In the genomic region with DNA sequence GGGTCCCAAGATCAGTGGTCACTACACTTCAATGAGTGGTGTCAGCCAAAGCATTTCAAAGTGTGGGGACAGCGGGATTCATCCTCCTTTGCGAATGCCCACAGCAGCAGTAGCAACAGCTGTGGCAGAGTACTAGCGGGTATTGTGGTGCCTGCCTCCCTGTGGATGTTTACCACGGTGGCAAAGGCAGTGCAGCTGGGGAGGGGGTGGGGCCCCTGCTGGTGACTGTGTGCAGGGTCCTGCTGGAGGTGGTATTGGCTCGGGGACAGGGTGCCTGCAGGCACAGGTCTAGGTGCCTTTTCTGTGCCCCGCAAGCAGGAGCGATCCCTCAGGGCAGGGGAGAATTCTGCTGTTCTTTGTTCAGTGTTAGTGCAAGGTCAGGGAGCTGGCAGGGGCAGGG, we compare ENCODE assay signal across 17 cellular contexts.
A peak's percentile ranks its signal among the peaks of the same experiment; 100 is the strongest.
DNase-seq lines count a peak whose midpoint lies in the region; ATAC-seq and TF ChIP-seq lines count a peak whose summit lies in the region.
"Had no signal": no experiment of that assay in that cellular context is flagged by ENCODE, and none has a peak within 500 bp of the region (broad histone marks: within the 10 kb centered on the region; RNA-seq: fewer than 3 reads in every experiment).

No MANE protein-coding gene starts in this region.

- H3K4me3 Mint-ChIP-seq in GM23338: no peak overlapping the region
- H3K4me3 Mint-ChIP-seq in WTC11: no peak overlapping the region
- H3K4me3 Mint-ChIP-seq in neural crest cell: no peak overlapping the region
- H3K4me3 Mint-ChIP-seq: CD4-positive, alpha-beta T cell; IgD-negative memory B cell had no signal

- ATAC-seq in GM23338: peak; percentile 53; the same call in 2 of the 3 replicates
- ATAC-seq in WTC11: peak; percentile 59
- ATAC-seq in stimulated activated naive CD8-positive, alpha-beta T cell treated with anti-CD3 and anti-CD28 coated beads, Interleukin-15, Interleukin-2, amounts not matched to agents 100 U/mL and 50 U/mL, for 24 hours: no peak
- no peak for ATAC-seq in HG02642 (IDR thresholded peaks at IDR 0.05; ENCODE audit: poor library complexity, unreplicated experiment)
- no peak for ATAC-seq in HG02678 (IDR thresholded peaks at IDR 0.05; ENCODE audit: unreplicated experiment)

- no peaks in the 10 kb centered on the region for H3K9me3 Mint-ChIP-seq in GM23338
- H3K9me3 Mint-ChIP-seq in WTC11: no peaks in the 10 kb centered on the region
- peaks cover 8% of the 10 kb centered on the region for H3K9me3 Mint-ChIP-seq in neural crest cell
- H3K9me3 Mint-ChIP-seq: CD4-positive, alpha-beta T cell had no signal

- 0 out of 2 replicates have a peak, but pooled peaks cover 5% of the 10 kb centered on the region for H3K9me2 ChIP-seq in GM23338 (ENCODE audit: insufficient read depth)

- no peaks in the 10 kb centered on the region for H3K4me1 ChIP-seq in GM23338 (ENCODE audit: insufficient read depth)
- H3K4me1 ChIP-seq in spleen: no peaks in the 10 kb centered on the region
- no peaks in the 10 kb centered on the region for H3K4me1 ChIP-seq in suprapubic skin
- H3K4me1 ChIP-seq: Caco-2 had no signal

- DNase-seq in GM23338 (ENCODE audit: low spot score) (peak; percentile 5), WTC11 (ENCODE audit: low spot score) (no peak), neural crest cell (ENCODE audit: low read depth, low spot score) (no peak), spleen (peak; percentile 45), suprapubic skin (ENCODE audit: low spot score in 2 of 2) (no peak)
- no peak for DNase-seq in stimulated activated naive CD8-positive, alpha-beta T cell treated with anti-CD3 and anti-CD28 coated beads, Interleukin-15, Interleukin-2, amounts not matched to agents 100 U/mL and 50 U/mL, for 24 hours
- DNase-seq: ACHN; Caco-2; CD4-positive, alpha-beta T cell; GDM1; GM23248; H7; KBM-7 had no signal

- H3K27me3 Mint-ChIP-seq in GM23338 (ENCODE audit: insufficient read depth, low read depth, poor library complexity) (peaks cover 3% of the 10 kb centered on the region), WTC11 (ENCODE audit: low read depth) (no peaks in the 10 kb centered on the region), neural crest cell (ENCODE audit: low read depth) (no peaks in the 10 kb centered on the region)
- H3K27me3 Mint-ChIP-seq: CD4-positive, alpha-beta T cell; IgD-negative memory B cell had no signal

- H3K27ac Mint-ChIP-seq in GM23338 (peak overlapping the region; percentile 86; the same call in 1 of the 2 replicates), WTC11 (no peak overlapping the region), neural crest cell (ENCODE audit: unreplicated experiment) (peak overlapping the region; percentile 8)
- H3K27ac Mint-ChIP-seq: CD4-positive, alpha-beta T cell; IgD-negative memory B cell had no signal

- CTCF ChIA-PET in WTC11 (lab: Charles Lee): no interaction called here

- H3K27ac ChIP-seq in GM23338 (ENCODE audit: low read depth): no peak overlapping the region
- H3K27ac ChIP-seq in spleen: no peak overlapping the region
- no peak overlapping the region for H3K27ac ChIP-seq in suprapubic skin
- H3K27ac ChIP-seq: C4-2B, GM23248 had no signal

- H3K36me3 ChIP-seq in GM23338 (ENCODE audit: insufficient read depth): no peaks in the 10 kb centered on the region
- H3K36me3 ChIP-seq in spleen: no peaks in the 10 kb centered on the region
- H3K36me3 ChIP-seq in suprapubic skin: no peaks in the 10 kb centered on the region

- WGBS in spleen, 5 donors: 85 to 94% (median 89%) methylated on average over 7 of the region's 7 CpGs
- 100% methylated on average over 1 of the region's 7 CpGs for WGBS in suprapubic skin

- intact Hi-C loops in spleen (cut with DNase I; ENCODE audit: low total_unique reads): no loop called here

- H3F3A ChIP-seq in GM23338 (replicated peaks; ENCODE audit: low read depth): no peaks in the 10 kb centered on the region

- H4K20me1 ChIP-seq in GM23338 (replicated peaks; ENCODE audit: insufficient read depth): no peaks in the 10 kb centered on the region

- TF ChIP-seq CTCF in GM23338 (conservative IDR thresholded peaks at IDR 0.05; ENCODE audit: low read depth in 2 of 2) (no peak), WTC11 (IDR thresholded peaks at IDR 0.05) (no peak), neural crest cell (conservative IDR thresholded peaks at IDR 0.05) (no peak), spleen (IDR thresholded peaks at IDR 0.05 in 8 of 11, conservative IDR thresholded peaks at IDR 0.05 in 3 of 11) (no peak), suprapubic skin (IDR thresholded peaks at IDR 0.05) (no peak)

- no peaks in the 10 kb centered on the region for H3K79me2 ChIP-seq in GM23338 (replicated peaks; ENCODE audit: insufficient read depth)

- H3K4me2 ChIP-seq in GM23338: no peak overlapping the region

- H3K36me3 Mint-ChIP-seq in GM23338 (ENCODE audit: low read depth) (no peaks in the 10 kb centered on the region; the same call in 1 of the 3 replicates), WTC11 (no peaks in the 10 kb centered on the region), neural crest cell (ENCODE audit: low read depth) (no peaks in the 10 kb centered on the region)
- H3K36me3 Mint-ChIP-seq: IgD-negative memory B cell had no signal

- H3K9me3 ChIP-seq in spleen: no peaks in the 10 kb centered on the region
- no peaks in the 10 kb centered on the region for H3K9me3 ChIP-seq in suprapubic skin
- H3K9me3 ChIP-seq: Caco-2 had no signal

- H2AFZ ChIP-seq in GM23338: no peak overlapping the region; the same call in 1 of the 2 replicates
- H2AFZ ChIP-seq: GM23248 had no signal

- TF ChIP-seq POLR2A in spleen (IDR thresholded peaks at IDR 0.05): no peak
- TF ChIP-seq POLR2A in suprapubic skin (IDR thresholded peaks at IDR 0.05): no peak

- POLR2A ChIA-PET in WTC11 (lab: Charles Lee): no interaction called here

- TF ChIP-seq EP300 in suprapubic skin (IDR thresholded peaks at IDR 0.05): no peak

- H3K27me3 ChIP-seq in GM23338 (ENCODE audit: insufficient read depth) (no peaks in the 10 kb centered on the region), spleen (replicated peaks in 1 of 7) (no peaks in the 10 kb centered on the region), suprapubic skin (no peaks in the 10 kb centered on the region)

- no peak overlapping the region for H3K4me3 ChIP-seq in GM23338
- H3K4me3 ChIP-seq in spleen: no peak overlapping the region
- no peak overlapping the region for H3K4me3 ChIP-seq in suprapubic skin
- H3K4me3 ChIP-seq: GM23248 had no signal

- peaks cover 3% of the 10 kb centered on the region; the same call in 2 of the 3 replicates for H3K4me1 Mint-ChIP-seq in GM23338
- peaks cover 4% of the 10 kb centered on the region for H3K4me1 Mint-ChIP-seq in WTC11
- no peaks in the 10 kb centered on the region for H3K4me1 Mint-ChIP-seq in neural crest cell
- H3K4me1 Mint-ChIP-seq: IgD-negative memory B cell had no signal

TF ChIP-seq in GM23338, 12 proteins besides CTCF, POLR2A, EP300 and RAD21 (continues in another document):
- TF ChIP-seq ZNF114 (CRISPR knock-in tag; IDR thresholded peaks at IDR 0.05) (no peak), POLR2AphosphoS5 (IDR thresholded peaks at IDR 0.05; ENCODE audit: low read depth) (no peak)
- TF ChIP-seq, protein P1, sequence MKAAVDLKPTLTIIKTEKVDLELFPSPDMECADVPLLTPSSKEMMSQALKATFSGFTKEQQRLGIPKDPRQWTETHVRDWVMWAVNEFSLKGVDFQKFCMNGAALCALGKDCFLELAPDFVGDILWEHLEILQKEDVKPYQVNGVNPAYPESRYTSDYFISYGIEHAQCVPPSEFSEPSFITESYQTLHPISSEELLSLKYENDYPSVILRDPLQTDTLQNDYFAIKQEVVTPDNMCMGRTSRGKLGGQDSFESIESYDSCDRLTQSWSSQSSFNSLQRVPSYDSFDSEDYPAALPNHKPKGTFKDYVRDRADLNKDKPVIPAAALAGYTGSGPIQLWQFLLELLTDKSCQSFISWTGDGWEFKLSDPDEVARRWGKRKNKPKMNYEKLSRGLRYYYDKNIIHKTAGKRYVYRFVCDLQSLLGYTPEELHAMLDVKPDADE (IDR thresholded peaks at IDR 0.05): no peak

TF ChIP-seq in WTC11, 78 proteins besides CTCF, POLR2A, EP300 and RAD21 (continues in another document):
- TF ChIP-seq JAZF1 (CRISPR knock-in tag; IDR thresholded peaks at IDR 0.05): no peak
- TF ChIP-seq, protein P2, sequence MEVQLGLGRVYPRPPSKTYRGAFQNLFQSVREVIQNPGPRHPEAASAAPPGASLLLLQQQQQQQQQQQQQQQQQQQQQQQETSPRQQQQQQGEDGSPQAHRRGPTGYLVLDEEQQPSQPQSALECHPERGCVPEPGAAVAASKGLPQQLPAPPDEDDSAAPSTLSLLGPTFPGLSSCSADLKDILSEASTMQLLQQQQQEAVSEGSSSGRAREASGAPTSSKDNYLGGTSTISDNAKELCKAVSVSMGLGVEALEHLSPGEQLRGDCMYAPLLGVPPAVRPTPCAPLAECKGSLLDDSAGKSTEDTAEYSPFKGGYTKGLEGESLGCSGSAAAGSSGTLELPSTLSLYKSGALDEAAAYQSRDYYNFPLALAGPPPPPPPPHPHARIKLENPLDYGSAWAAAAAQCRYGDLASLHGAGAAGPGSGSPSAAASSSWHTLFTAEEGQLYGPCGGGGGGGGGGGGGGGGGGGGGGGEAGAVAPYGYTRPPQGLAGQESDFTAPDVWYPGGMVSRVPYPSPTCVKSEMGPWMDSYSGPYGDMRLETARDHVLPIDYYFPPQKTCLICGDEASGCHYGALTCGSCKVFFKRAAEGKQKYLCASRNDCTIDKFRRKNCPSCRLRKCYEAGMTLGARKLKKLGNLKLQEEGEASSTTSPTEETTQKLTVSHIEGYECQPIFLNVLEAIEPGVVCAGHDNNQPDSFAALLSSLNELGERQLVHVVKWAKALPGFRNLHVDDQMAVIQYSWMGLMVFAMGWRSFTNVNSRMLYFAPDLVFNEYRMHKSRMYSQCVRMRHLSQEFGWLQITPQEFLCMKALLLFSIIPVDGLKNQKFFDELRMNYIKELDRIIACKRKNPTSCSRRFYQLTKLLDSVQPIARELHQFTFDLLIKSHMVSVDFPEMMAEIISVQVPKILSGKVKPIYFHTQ (CRISPR knock-in tag; IDR thresholded peaks at IDR 0.05): no peak
- no peak for TF ChIP-seq MXD4 (CRISPR knock-in tag; IDR thresholded peaks at IDR 0.05; ENCODE audit: borderline replicate concordance)
- TF ChIP-seq, protein P3, sequence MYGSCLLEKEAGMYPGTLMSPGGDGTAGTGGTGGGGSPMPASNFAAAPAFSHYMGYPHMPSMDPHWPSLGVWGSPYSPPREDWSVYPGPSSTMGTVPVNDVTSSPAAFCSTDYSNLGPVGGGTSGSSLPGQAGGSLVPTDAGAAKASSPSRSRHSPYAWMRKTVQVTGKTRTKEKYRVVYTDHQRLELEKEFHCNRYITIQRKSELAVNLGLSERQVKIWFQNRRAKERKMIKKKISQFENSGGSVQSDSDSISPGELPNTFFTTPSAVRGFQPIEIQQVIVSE (CRISPR knock-in tag; IDR thresholded peaks at IDR 0.05; ENCODE audit: borderline replicate concordance): no peak
- no peak for TF ChIP-seq SMAD4 (CRISPR knock-in tag; IDR thresholded peaks at IDR 0.05)

Comparison
In these comparisons a context has a peak if more than half of its experiments do, and no peak if none do; other contexts are left out.
1. ATAC-seq: peak in GM23338 (single experiment) and WTC11 (single experiment); none in stimulated activated naive CD8-positive, alpha-beta T cell treated with anti-CD3 and anti-CD28 coated beads, Interleukin-15, Interleukin-2, amounts not matched to agents 100 U/mL and 50 U/mL, for 24 hours (single experiment), HG02642 (single experiment) and HG02678 (single experiment).
2. DNase-seq: peak in GM23338 (single experiment) and spleen (single experiment); none in WTC11 (single experiment), neural crest cell (single experiment), stimulated activated naive CD8-positive, alpha-beta T cell treated with anti-CD3 and anti-CD28 coated beads, Interleukin-15, Interleukin-2, amounts not matched to agents 100 U/mL and 50 U/mL, for 24 hours (single experiment) and suprapubic skin (0 of 2).